ENCODE assay signal across 1 cellular context in genomic region chr11:1175461-1176223, GRCh38.
A peak's percentile ranks its signal among the peaks of the same experiment; 100 is the strongest.
TF ChIP-seq lines count a peak whose summit lies in the region.

No MANE protein-coding gene starts in this region.

TF ChIP-seq in HEK293, 187 proteins besides CTCF, POLR2A, EP300 and RAD21 (continued from another document):
- TF ChIP-seq ZNF362 (tag by site-specific recombination; IDR thresholded peaks at IDR 0.05) (no peak), KLF9 (tag by site-specific recombination; IDR thresholded peaks at IDR 0.05; ENCODE audit: low read depth) (peak; percentile 94), ZBTB17 (tag by site-specific recombination; IDR thresholded peaks at IDR 0.05) (no peak), ZFHX2 (tag by site-specific recombination; conservative IDR thresholded peaks at IDR 0.05) (peak; percentile 97), ZSCAN4 (tag by site-specific recombination; IDR thresholded peaks at IDR 0.05) (peak; percentile 81), ZNF596 (tag by site-specific recombination; IDR thresholded peaks at IDR 0.05) (no peak), KLF1 (tag by site-specific recombination; IDR thresholded peaks at IDR 0.05) (no peak), ZNF266 (tag by site-specific recombination; IDR thresholded peaks at IDR 0.05; ENCODE audit: low read depth) (no peak), EGR2 (tag by site-specific recombination; IDR thresholded peaks at IDR 0.05; ENCODE audit: low read depth) (peak; percentile 91), ZNF561 (tag by site-specific recombination; IDR thresholded peaks at IDR 0.05; ENCODE audit: borderline replicate concordance) (no peak), MYNN (tag by site-specific recombination; IDR thresholded peaks at IDR 0.05; ENCODE audit: borderline replicate concordance) (no peak)
- TF ChIP-seq, protein P1, sequence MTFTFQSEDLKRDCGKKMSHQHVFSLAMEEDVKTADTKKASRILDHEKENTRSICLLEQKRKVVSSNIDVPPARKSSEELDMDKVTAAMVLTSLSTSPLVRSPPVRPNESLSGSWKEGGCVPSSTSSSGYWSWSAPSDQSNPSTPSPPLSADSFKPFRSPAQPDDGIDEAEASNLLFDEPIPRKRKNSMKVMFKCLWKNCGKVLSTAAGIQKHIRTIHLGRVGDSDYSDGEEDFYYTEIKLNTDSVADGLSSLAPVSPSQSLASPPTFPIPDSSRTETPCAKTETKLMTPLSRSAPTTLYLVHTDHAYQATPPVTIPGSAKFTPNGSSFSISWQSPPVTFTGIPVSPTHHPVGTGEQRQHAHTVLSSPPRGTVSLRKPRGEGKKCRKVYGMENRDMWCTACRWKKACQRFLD (tag by site-specific recombination; IDR thresholded peaks at IDR 0.05), result no peak
